In genomic region chr2:159083601-159084000, GRCh38 we compare ENCODE assay signal across 13 cellular contexts.
A peak's percentile ranks its signal among the peaks of the same experiment; 100 is the strongest.
DNase-seq lines count a peak whose midpoint lies in the region; TF ChIP-seq lines count a peak whose summit lies in the region.
"Had no signal": no experiment of that assay in that cellular context is flagged by ENCODE, and none has a peak within 500 bp of the region (broad histone marks: within the 10 kb centered on the region; RNA-seq: fewer than 3 reads in every experiment).

No MANE protein-coding gene starts in this region.

- H3K9ac ChIP-seq in SK-N-SH (peak overlapping the region; percentile 37; the same call in 1 of the 2 replicates), rectal smooth muscle tissue (ENCODE audit: low read length) (no peak overlapping the region)

- peaks cover 7 to 10% of the 10 kb centered on the region in 2 experiments; a peak in 3 of 4 replicates for H3K4me1 ChIP-seq in SK-N-SH (ENCODE audit: control insufficient read depth in 1 of 2, insufficient read depth in 2 of 2, low read depth in 1 of 2, low read length in 1 of 2)
- H3K4me1 ChIP-seq in rectal smooth muscle tissue (ENCODE audit: control insufficient read depth, insufficient read depth, low read length), result peaks cover 20% of the 10 kb centered on the region

- H3K79me2 ChIP-seq in SK-N-SH (ENCODE audit: insufficient read depth), result peaks cover 54% of the 10 kb centered on the region; the same call in 1 of the 2 replicates

- H3K9me3 ChIP-seq in SK-N-SH, result no peaks in the 10 kb centered on the region

- no peaks in the 10 kb centered on the region for H3F3A ChIP-seq in SK-N-SH (replicated peaks; ENCODE audit: insufficient read depth)

- H3K27ac ChIP-seq in SK-N-SH (ENCODE audit: low read depth in 2 of 2, low read length in 1 of 2), result peak overlapping the region in 1 of 2 experiments; percentile 88; a peak in 2 of 4 replicates
- H3K27ac ChIP-seq in rectal smooth muscle tissue (ENCODE audit: low read depth, low read length), result peak overlapping the region; percentile 38

- no peak for TF ChIP-seq RAD21 in SK-N-SH (IDR thresholded peaks at IDR 0.05; ENCODE audit: low read length)

- no peaks in the 10 kb centered on the region; the same call in 1 of the 2 replicates for H3K36me3 ChIP-seq in BJ (ENCODE audit: control insufficient read depth, insufficient read depth, low read length)
- no peaks in the 10 kb centered on the region for H3K36me3 ChIP-seq in SK-N-SH (replicated peaks in 1 of 2; ENCODE audit: control insufficient read depth in 1 of 2, insufficient read depth in 2 of 2, low read length in 1 of 2)
- H3K36me3 ChIP-seq in rectal smooth muscle tissue (ENCODE audit: control insufficient read depth, insufficient read depth, low read length), result no peaks in the 10 kb centered on the region

- TF ChIP-seq CTCF in BJ (IDR thresholded peaks at IDR 0.05; ENCODE audit: insufficient read depth, low read depth, low read length) (no peak), SK-N-SH (IDR thresholded peaks at IDR 0.05) (no peak)

- no peak overlapping the region for H3K4me3 Mint-ChIP-seq in activated CD4-positive, alpha-beta T cell treated with anti-CD3 and anti-CD28 coated beads, Interleukin-2, amount 10 ng/mL, durations not matched to agents 7 days and 5 days

- no peaks in the 10 kb centered on the region for H3K9me2 ChIP-seq in SK-N-SH

- CTCF ChIA-PET in BJ (lab: Yijun Ruan, JAX), result interaction anchor here (0.6 to 0.8 kb wide), 3 partner anchors 11 to 190 kb away, joined by 4 to 9 read pairs (median 4); no protein-coding TSS in a partner anchor
- CTCF ChIA-PET in SK-N-SH (lab: Yijun Ruan, JAX), result interaction anchor here (0.6 kb wide), 1 partner anchor 30 kb away, joined by 3 read pairs; no protein-coding TSS in a partner anchor
- CTCF ChIA-PET in activated CD4-positive, alpha-beta T cell treated with anti-CD3 and anti-CD28 coated beads, Interleukin-2, amount 10 ng/mL, durations not matched to agents 7 days and 5 days (lab: Charles Lee), result interaction anchor here (0.6 to 0.7 kb wide), 2 partner anchors 148 to 201 kb away, joined by 3 to 4 read pairs; no protein-coding TSS in a partner anchor

- H3K36me3 Mint-ChIP-seq in activated CD4-positive, alpha-beta T cell treated with anti-CD3 and anti-CD28 coated beads, Interleukin-2, amount 10 ng/mL, durations not matched to agents 7 days and 5 days (ENCODE audit: low read depth), result no peaks in the 10 kb centered on the region

- H3K4me3 ChIP-seq in BJ (ENCODE audit: low read depth, low read length) (no peak overlapping the region), SK-N-SH (ENCODE audit: low read depth in 2 of 2, low read length in 1 of 2) (no peak overlapping the region), rectal smooth muscle tissue (ENCODE audit: low read length) (no peak overlapping the region)

- H3K4me2 ChIP-seq in SK-N-SH, result no peak overlapping the region

- in situ Hi-C loops in ACHN (cut with HindIII; ENCODE audit: low pct_ligation_motif_present, low pct_unique_long_range_greater_than_20kb, low sequenced_read_pairs), result no loop called here

- POLR2A ChIA-PET in BJ (lab: Charles Lee), result interaction anchor here (0.5 to 1.3 kb wide), 2 partner anchors 13 to 532 kb away, joined by 3 to 10 read pairs; no protein-coding TSS in a partner anchor
- POLR2A ChIA-PET in SK-N-SH (lab: Yijun Ruan, JAX), result no interaction called here
- POLR2A ChIA-PET in activated CD4-positive, alpha-beta T cell treated with anti-CD3 and anti-CD28 coated beads, Interleukin-2, amount 10 ng/mL, durations not matched to agents 7 days and 5 days (lab: Charles Lee), result no interaction called here

- H3K4me1 Mint-ChIP-seq in activated CD4-positive, alpha-beta T cell treated with anti-CD3 and anti-CD28 coated beads, Interleukin-2, amount 10 ng/mL, durations not matched to agents 7 days and 5 days, result no peaks in the 10 kb centered on the region

- H3K9me3 Mint-ChIP-seq in activated CD4-positive, alpha-beta T cell treated with anti-CD3 and anti-CD28 coated beads, Interleukin-2, amount 10 ng/mL, durations not matched to agents 7 days and 5 days, result no peaks in the 10 kb centered on the region

- H3K27ac Mint-ChIP-seq in activated CD4-positive, alpha-beta T cell treated with anti-CD3 and anti-CD28 coated beads, Interleukin-2, amount 10 ng/mL, durations not matched to agents 7 days and 5 days, result no peak overlapping the region

- H3K27me3 ChIP-seq in BJ (ENCODE audit: control insufficient read depth, insufficient read depth, low read length) (no peaks in the 10 kb centered on the region), SK-N-SH (ENCODE audit: insufficient read depth) (no peaks in the 10 kb centered on the region), rectal smooth muscle tissue (ENCODE audit: control insufficient read depth, insufficient read depth, low read length) (no peaks in the 10 kb centered on the region)

- TF ChIP-seq EP300 in SK-N-SH (IDR thresholded peaks at IDR 0.05; ENCODE audit: borderline replicate concordance in 1 of 2, low read depth in 1 of 2, low read length in 1 of 2), result no peak

- peak; percentile 59 for DNase-seq in BJ (ENCODE audit: low read depth)
- DNase-seq in SK-N-SH, result no peak
- peak; percentile 80 for DNase-seq in fibroblast of peridontal ligament (ENCODE audit: extremely low read depth)
- no peak for DNase-seq in activated CD4-positive, alpha-beta T cell treated with anti-CD3 and anti-CD28 coated beads, Interleukin-2, amount 10 ng/mL, durations not matched to agents 7 days and 5 days
- DNase-seq in cerebellum (ENCODE audit: low spot score), result no peak
- DNase-seq in NCI-H526 treated with DMSO at 0.1 percent for 48 hours (lab: John Stamatoyannopoulos, UW), result no peak
- DNase-seq in ACHN, result no peak
- DNase-seq: activated CD4-positive, CD25-positive, alpha-beta regulatory T cell treated with anti-CD3 and anti-CD28 coated beads, Interleukin-2, amount 50 U/mL, for 72 hours; C1 segment of cervical spinal cord; hippocampal formation; SHP77; stimulated activated naive CD4-positive, alpha-beta T cell treated with Interleukin-2 at 50 U/mL for 16 hours had no signal

- 85% methylated on average over 3 of the region's 3 CpGs for WGBS in SK-N-SH (ENCODE audit: low lambda C conversion rate)

- H4K20me1 ChIP-seq in SK-N-SH (ENCODE audit: insufficient read depth), result no peaks in the 10 kb centered on the region

- H2AFZ ChIP-seq in SK-N-SH (ENCODE audit: low read depth), result no peak overlapping the region

- no peaks in the 10 kb centered on the region for H3K27me3 Mint-ChIP-seq in activated CD4-positive, alpha-beta T cell treated with anti-CD3 and anti-CD28 coated beads, Interleukin-2, amount 10 ng/mL, durations not matched to agents 7 days and 5 days

TF ChIP-seq in SK-N-SH, 30 proteins besides CTCF, POLR2A, EP300 and RAD21:
- no peak for TF ChIP-seq IRF3 (IDR thresholded peaks at IDR 0.05; ENCODE audit: low read depth, low read length)
- TF ChIP-seq EZH2phosphoT487 (IDR thresholded peaks at IDR 0.05; ENCODE audit: borderline replicate concordance, low read depth), result no peak
- TF ChIP-seq MXI1 (IDR thresholded peaks at IDR 0.05; ENCODE audit: low read depth, low read length), result no peak
- TF ChIP-seq ZBTB33 (IDR thresholded peaks at IDR 0.05; ENCODE audit: borderline replicate concordance, low read depth), result no peak
- no peak for TF ChIP-seq CHD2 (IDR thresholded peaks at IDR 0.05; ENCODE audit: low read length, partially characterized antibody)
- TF ChIP-seq TEAD4 (IDR thresholded peaks at IDR 0.05; ENCODE audit: borderline replicate concordance, insufficient read depth), result no peak
- no peak for TF ChIP-seq GABPA (IDR thresholded peaks at IDR 0.05; ENCODE audit: low read depth)

Comparison
In these comparisons a context has a peak if more than half of its experiments do, and no peak if none do; other contexts are left out.
1. DNase-seq: peak in BJ (single experiment) and fibroblast of peridontal ligament (single experiment); none in SK-N-SH (single experiment), activated CD4-positive, alpha-beta T cell treated with anti-CD3 and anti-CD28 coated beads, Interleukin-2, amount 10 ng/mL, durations not matched to agents 7 days and 5 days (single experiment), cerebellum (single experiment), NCI-H526 treated with DMSO at 0.1 percent for 48 hours (single experiment) and ACHN (single experiment).